Comparison of ENCODE assay signal across 1 cellular context in the genomic region with DNA sequence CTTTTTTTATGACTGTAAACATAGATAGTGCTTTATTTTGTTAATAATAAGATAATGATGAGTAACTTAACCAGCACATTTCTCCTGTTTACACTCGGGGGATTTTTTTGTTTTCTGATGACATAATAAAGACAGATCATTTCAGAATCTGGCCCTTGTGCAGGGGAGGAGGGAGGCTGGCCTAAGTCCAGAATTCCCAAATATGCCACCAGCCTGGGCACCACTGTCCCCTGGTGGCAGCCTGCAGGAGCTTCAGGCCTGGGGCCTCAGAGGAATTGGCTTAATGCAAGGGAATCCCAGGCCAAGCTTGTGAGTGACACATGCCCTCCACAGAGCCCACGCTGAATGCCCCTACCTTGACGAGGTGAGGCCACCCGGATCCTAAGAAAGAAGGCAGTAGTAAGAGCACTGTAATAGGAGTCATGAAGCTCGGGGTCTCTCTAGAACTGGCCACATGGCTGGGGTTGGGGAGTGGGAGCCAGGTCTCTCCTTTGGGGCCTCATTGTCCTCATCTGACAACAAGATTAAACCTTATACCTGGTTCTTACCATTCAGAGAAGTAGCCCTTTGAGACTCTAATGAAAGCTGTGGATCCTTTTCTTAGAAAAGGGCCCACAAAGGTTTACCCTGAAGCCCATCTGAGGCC.
TF ChIP-seq lines count a peak whose summit lies in the region.

No MANE protein-coding gene starts in this region.

TF ChIP-seq in SK-N-SH, 30 proteins besides CTCF, POLR2A, EP300 and RAD21:
- TF ChIP-seq TCF12 (IDR thresholded peaks at IDR 0.05) (no peak), FOXJ3 (CRISPR knock-in tag; IDR thresholded peaks at IDR 0.05) (no peak), NFIC (IDR thresholded peaks at IDR 0.05; ENCODE audit: borderline replicate concordance) (peak; percentile 86), TEAD4 (IDR thresholded peaks at IDR 0.05; ENCODE audit: borderline replicate concordance, insufficient read depth) (no peak), FOSL2 (IDR thresholded peaks at IDR 0.05; ENCODE audit: borderline replicate concordance, low read depth) (no peak), ELF1 (IDR thresholded peaks at IDR 0.05) (no peak), SIN3A (IDR thresholded peaks at IDR 0.05; ENCODE audit: borderline replicate concordance, low read depth, low read length) (peak; percentile 53; the same call in 1 of the 2 replicates), GATA2 (CRISPR knock-in tag; IDR thresholded peaks at IDR 0.05) (no peak), RCOR1 (IDR thresholded peaks at IDR 0.05; ENCODE audit: low read length) (no peak), CHD2 (IDR thresholded peaks at IDR 0.05; ENCODE audit: low read length, partially characterized antibody) (peak; percentile 8), MXI1 (IDR thresholded peaks at IDR 0.05; ENCODE audit: low read depth, low read length) (peak; percentile 25; the same call in 1 of the 2 replicates), SMC3 (IDR thresholded peaks at IDR 0.05; ENCODE audit: low read depth, low read length) (peak; percentile 96), RXRA (IDR thresholded peaks at IDR 0.05; ENCODE audit: borderline replicate concordance, low read depth) (no peak)
- TF ChIP-seq, protein P1, sequence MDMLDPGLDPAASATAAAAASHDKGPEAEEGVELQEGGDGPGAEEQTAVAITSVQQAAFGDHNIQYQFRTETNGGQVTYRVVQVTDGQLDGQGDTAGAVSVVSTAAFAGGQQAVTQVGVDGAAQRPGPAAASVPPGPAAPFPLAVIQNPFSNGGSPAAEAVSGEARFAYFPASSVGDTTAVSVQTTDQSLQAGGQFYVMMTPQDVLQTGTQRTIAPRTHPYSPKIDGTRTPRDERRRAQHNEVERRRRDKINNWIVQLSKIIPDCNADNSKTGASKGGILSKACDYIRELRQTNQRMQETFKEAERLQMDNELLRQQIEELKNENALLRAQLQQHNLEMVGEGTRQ (IDR thresholded peaks at IDR 0.05; ENCODE audit: borderline replicate concordance, low read depth, low read length): no peak
- TF ChIP-seq, protein P2, sequence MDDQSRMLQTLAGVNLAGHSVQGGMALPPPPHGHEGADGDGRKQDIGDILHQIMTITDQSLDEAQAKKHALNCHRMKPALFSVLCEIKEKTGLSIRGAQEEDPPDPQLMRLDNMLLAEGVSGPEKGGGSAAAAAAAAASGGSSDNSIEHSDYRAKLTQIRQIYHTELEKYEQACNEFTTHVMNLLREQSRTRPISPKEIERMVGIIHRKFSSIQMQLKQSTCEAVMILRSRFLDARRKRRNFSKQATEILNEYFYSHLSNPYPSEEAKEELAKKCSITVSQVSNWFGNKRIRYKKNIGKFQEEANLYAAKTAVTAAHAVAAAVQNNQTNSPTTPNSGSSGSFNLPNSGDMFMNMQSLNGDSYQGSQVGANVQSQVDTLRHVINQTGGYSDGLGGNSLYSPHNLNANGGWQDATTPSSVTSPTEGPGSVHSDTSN (IDR thresholded peaks at IDR 0.05): peak; percentile 42; the same call in 1 of the 2 replicates
- TF ChIP-seq, protein P3, sequence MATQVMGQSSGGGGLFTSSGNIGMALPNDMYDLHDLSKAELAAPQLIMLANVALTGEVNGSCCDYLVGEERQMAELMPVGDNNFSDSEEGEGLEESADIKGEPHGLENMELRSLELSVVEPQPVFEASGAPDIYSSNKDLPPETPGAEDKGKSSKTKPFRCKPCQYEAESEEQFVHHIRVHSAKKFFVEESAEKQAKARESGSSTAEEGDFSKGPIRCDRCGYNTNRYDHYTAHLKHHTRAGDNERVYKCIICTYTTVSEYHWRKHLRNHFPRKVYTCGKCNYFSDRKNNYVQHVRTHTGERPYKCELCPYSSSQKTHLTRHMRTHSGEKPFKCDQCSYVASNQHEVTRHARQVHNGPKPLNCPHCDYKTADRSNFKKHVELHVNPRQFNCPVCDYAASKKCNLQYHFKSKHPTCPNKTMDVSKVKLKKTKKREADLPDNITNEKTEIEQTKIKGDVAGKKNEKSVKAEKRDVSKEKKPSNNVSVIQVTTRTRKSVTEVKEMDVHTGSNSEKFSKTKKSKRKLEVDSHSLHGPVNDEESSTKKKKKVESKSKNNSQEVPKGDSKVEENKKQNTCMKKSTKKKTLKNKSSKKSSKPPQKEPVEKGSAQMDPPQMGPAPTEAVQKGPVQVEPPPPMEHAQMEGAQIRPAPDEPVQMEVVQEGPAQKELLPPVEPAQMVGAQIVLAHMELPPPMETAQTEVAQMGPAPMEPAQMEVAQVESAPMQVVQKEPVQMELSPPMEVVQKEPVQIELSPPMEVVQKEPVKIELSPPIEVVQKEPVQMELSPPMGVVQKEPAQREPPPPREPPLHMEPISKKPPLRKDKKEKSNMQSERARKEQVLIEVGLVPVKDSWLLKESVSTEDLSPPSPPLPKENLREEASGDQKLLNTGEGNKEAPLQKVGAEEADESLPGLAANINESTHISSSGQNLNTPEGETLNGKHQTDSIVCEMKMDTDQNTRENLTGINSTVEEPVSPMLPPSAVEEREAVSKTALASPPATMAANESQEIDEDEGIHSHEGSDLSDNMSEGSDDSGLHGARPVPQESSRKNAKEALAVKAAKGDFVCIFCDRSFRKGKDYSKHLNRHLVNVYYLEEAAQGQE (IDR thresholded peaks at IDR 0.05; ENCODE audit: low read depth, low read length): 0 out of 2 replicates have a peak, but pooled peaks have one; percentile 13
